In the genomic region with DNA sequence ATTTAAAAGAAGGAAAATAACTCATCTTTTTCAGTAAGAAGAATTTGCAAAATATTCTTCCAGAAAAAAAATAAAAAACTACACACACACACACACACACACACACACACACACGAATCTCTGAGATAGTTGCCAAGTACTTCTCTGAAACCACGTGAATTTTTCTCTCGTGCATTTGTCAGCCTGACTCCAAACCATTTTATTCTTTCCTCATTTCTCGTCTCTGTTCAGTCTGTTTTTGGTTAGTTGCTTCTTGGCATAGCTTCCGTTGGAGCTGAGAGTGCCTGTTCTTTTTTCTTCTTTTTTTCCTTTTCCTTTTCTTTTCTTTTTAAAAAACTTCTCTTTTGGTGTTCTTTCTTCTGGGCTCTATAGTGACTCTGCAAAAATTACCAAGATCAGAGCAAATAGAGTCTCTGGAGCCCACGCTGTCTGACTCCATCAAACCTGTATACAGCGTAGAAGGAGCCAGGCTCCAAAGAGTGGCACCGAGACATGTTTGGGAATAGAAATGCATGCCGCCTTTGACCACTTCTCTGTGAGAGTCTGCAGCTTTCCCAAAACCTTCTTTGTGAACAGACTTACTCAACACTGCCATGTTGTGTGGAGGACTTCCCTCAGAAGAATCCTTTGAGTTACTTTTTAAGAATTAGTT, we compare ENCODE assay signal across 12 cellular contexts. TPM values are rescaled to one million over a fixed set of nuclear protein-coding genes. Genes with fewer than 3 reads are reported as not detected.
DNase-seq lines count a peak whose midpoint lies in the region; ATAC-seq, FAIRE-seq and TF ChIP-seq lines count a peak whose summit lies in the region.
"Had no signal": no experiment of that assay in that cellular context is flagged by ENCODE, and none has a peak within 500 bp of the region (broad histone marks: within the 10 kb centered on the region; RNA-seq: fewer than 3 reads in every experiment).

No MANE protein-coding gene starts in this region.

- H3K4me1 ChIP-seq in left lung = no peaks in the 10 kb centered on the region

- peaks cover 0 to 4% of the 10 kb centered on the region in 2 donors for H3K27me3 ChIP-seq in left lung

- H3K36me3 ChIP-seq in left lung = no peaks in the 10 kb centered on the region

- H3K9me3 ChIP-seq in left lung = no peaks in the 10 kb centered on the region

- peak; percentile 19 for DNase-seq in LHCN-M2 (ENCODE audit: low read depth)
- peak; percentile 75 for DNase-seq in choroid plexus epithelial cell (ENCODE audit: low read depth)
- DNase-seq in left lung = no peak
- peak; percentile 53 for DNase-seq in superior temporal gyrus (ENCODE audit: extremely low spot score)
- DNase-seq in NCI-H2171 (lab: John Stamatoyannopoulos, UW) = no peak
- no peak for DNase-seq in GM12892 (ENCODE audit: insufficient read length)
- DNase-seq in NCI-H69 (lab: John Stamatoyannopoulos, UW) = no peak
- DNase-seq: cerebellar nuclear complex, NCI-H1436 treated with DMSO at 0.1 percent for 48 hours, T1000 had no signal

- TF ChIP-seq POLR2A in GM12892 (IDR thresholded peaks at IDR 0.05; ENCODE audit: low read depth, low read length) = no peak

- no peak overlapping the region for H3K4me3 ChIP-seq in choroid plexus epithelial cell (ENCODE audit: low read depth, low read length)
- H3K4me3 ChIP-seq in left lung = no peak overlapping the region

- H3K27ac ChIP-seq in left lung = peak overlapping the region in 1 of 2 donors; percentile 85

- intact Hi-C loops in left lung (cut with DNase I) = no loop called here

- peak; percentile 55 for ATAC-seq in left lung
- no peak for ATAC-seq in GM21447 (IDR thresholded peaks at IDR 0.05; ENCODE audit: unreplicated experiment)
- ATAC-seq: stimulated activated memory B cell treated with anti-CD40 and anti-IgM and Interleukin-4, amounts not matched to agents 10 μg/mL and 1 μg/mL and 100 μg/mL, for 72 hours had no signal

- TF ChIP-seq CTCF in choroid plexus epithelial cell (conservative IDR thresholded peaks at IDR 0.05; ENCODE audit: low read depth, low read length) (no peak), left lung (IDR thresholded peaks at IDR 0.05) (no peak)

- FAIRE-seq in GM12892 (lab: Jason Lieb, UNC) = no peak

RNA-seq across cellular contexts. Expression of a gene that starts 55.1 kb away (rescaled TPM):
- 9.8 and 14.0 TPM in 2 replicates for total RNA-seq in LHCN-M2 (2014; rRNA removed)
- 3.4 TPM for polyA plus RNA-seq in LHCN-M2 (2012)
- 10 to 100 TPM; 11.1 to 15.5 TPM for total RNA-seq in left lung
- polyA plus RNA-seq in GM12892 (2012; ENCODE audit: missing spikeins) = 8.1 TPM

Comparison
In these comparisons a context has a peak if more than half of its experiments do, and no peak if none do; other contexts are left out.
1. DNase-seq: peak in LHCN-M2 (single experiment), choroid plexus epithelial cell (single experiment) and superior temporal gyrus (single experiment); none in left lung (0 of 2), NCI-H2171 (single experiment), GM12892 (single experiment) and NCI-H69 (single experiment).